In the genomic region with DNA sequence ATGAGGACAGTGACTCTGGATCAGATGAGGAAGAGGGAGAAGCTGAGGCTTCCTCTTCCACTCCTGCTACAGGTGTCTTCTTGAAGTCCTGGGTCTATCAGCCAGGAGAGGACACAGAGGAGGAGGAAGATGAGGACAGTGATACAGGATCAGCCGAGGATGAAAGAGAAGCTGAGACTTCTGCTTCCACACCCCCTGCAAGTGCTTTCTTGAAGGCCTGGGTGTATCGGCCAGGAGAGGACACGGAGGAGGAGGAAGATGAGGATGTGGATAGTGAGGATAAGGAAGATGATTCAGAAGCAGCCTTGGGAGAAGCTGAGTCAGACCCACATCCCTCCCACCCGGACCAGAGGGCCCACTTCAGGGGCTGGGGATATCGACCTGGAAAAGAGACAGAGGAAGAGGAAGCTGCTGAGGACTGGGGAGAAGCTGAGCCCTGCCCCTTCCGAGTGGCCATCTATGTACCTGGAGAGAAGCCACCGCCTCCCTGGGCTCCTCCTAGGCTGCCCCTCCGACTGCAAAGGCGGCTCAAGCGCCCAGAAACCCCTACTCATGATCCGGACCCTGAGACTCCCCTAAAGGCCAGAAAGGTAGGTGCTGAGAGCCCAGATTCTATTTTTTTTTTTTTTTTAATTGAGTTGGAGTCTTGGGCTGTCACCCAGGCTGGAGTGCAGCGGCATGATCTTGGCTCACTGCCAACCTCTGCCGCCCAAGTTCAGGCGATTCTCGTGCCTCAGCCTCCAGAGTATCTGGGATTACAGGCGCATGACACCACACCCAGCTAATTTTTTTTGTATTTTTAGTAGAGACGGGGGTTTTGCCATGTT, we compare ENCODE assay signal across 6 cellular contexts. TPM values are rescaled to one million over a fixed set of nuclear protein-coding genes. Genes with fewer than 3 reads are reported as not detected.
DNase-seq lines count a peak whose midpoint lies in the region; ATAC-seq, FAIRE-seq and TF ChIP-seq lines count a peak whose summit lies in the region.

No MANE protein-coding gene starts in this region.

- peak overlapping the region; percentile 98 to 100 (median 100) for H3K4me3 Mint-ChIP-seq in naive B cell

- ATAC-seq in naive B cell (ENCODE audit: low read depth in 2 of 2) (peak; percentile 0 to 2), HG03280 (IDR thresholded peaks at IDR 0.05; ENCODE audit: unreplicated experiment) (no peak)

- peaks cover 35% of the 10 kb centered on the region for H3K79me2 ChIP-seq in ACC112 (ENCODE audit: control insufficient read depth, insufficient read depth, low read length, unreplicated experiment)

- FAIRE-seq in H54 (lab: Jason Lieb, UNC), result no peak

- H2AFZ ChIP-seq in ACC112 (ENCODE audit: low read length, unreplicated experiment), result no peak overlapping the region

- H3K27ac ChIP-seq in ACC112 (ENCODE audit: low read depth, low read length), result peak overlapping the region; percentile 98
- peak overlapping the region; percentile 98 for H3K27ac ChIP-seq in HL-60 (replicated peaks)

- H3K27ac Mint-ChIP-seq in naive B cell, result peak overlapping the region; percentile 97 to 100 (median 100)

- no peak for TF ChIP-seq POLR2A in H54 (IDR thresholded peaks at IDR 0.05; ENCODE audit: low read depth, low read length)

- H3K27me3 Mint-ChIP-seq in naive B cell, result no peaks in the 10 kb centered on the region

- no peak for TF ChIP-seq CTCF in HL-60 (IDR thresholded peaks at IDR 0.05; ENCODE audit: insufficient read depth, low read length)
- TF ChIP-seq CTCF in astrocyte of the spinal cord (IDR thresholded peaks at IDR 0.05; ENCODE audit: low read depth, low read length), result no peak

- H3K4me1 ChIP-seq in ACC112 (ENCODE audit: control insufficient read depth, insufficient read depth, low read length, unreplicated experiment), result peaks cover 6% of the 10 kb centered on the region

- H3K9me3 Mint-ChIP-seq in naive B cell, result peaks cover 0 to 4% (median 0%) of the 10 kb centered on the region in 7 donors

- H3K36me3 ChIP-seq in ACC112 (ENCODE audit: insufficient read depth, low read length), result peaks cover 28% of the 10 kb centered on the region

- H3K4me1 Mint-ChIP-seq in naive B cell, result peaks cover 45 to 59% (median 46%) of the 10 kb centered on the region in 3 donors

- in situ Hi-C loops in astrocyte of the spinal cord (cut with HindIII; ENCODE audit: low sequenced_read_pairs), result no loop called here

- H3K27me3 ChIP-seq in ACC112 (ENCODE audit: insufficient read depth, low read length), result no peaks in the 10 kb centered on the region
- H3K27me3 ChIP-seq in HL-60 (ENCODE audit: insufficient read depth, poor library complexity, severe bottlenecking), result no peaks in the 10 kb centered on the region

- H3K4me3 ChIP-seq in ACC112 (ENCODE audit: low read depth, low read length) (peak overlapping the region; percentile 87), HL-60 (replicated peaks; ENCODE audit: insufficient read depth, low read length) (peak overlapping the region; percentile 84), astrocyte of the spinal cord (ENCODE audit: low read depth, low read length) (peak overlapping the region; percentile 100)

- DNase-seq in HL-60 (ENCODE audit: low read depth in 1 of 2, low spot score in 1 of 2) (peak; percentile 30 to 88), astrocyte of the spinal cord (ENCODE audit: low read depth, low spot score) (peak; percentile 47), naive B cell (peak; percentile 22), H54 (ENCODE audit: insufficient read length, low spot score) (no peak)

- peaks cover 18 to 33% of the 10 kb centered on the region in 2 donors for H3K36me3 Mint-ChIP-seq in naive B cell

RNA-seq across cellular contexts. Expression of a gene that starts 2.3 kb away (rescaled TPM):
- polyA plus RNA-seq in naive B cell (ENCODE audit: low read depth in 6 of 6), result 100 to 1,000 TPM in 5 of 6 donors, 10 to 100 TPM in 1; 98.9 to 436 (median 172) TPM

RNA-seq across cellular contexts. Expression of a gene that starts 6.1 kb away (rescaled TPM):
- polyA plus RNA-seq in naive B cell (ENCODE audit: low read depth in 6 of 6), result 10 to 100 TPM in 1 of 6 donors, 1 to 10 TPM in 5; 4.4 to 15.3 (median 8.7) TPM

RNA-seq across cellular contexts. Expression of a gene that starts 24.0 kb away (rescaled TPM):
- not detected for polyA plus RNA-seq in naive B cell (ENCODE audit: low read depth in 6 of 6)

RNA-seq across cellular contexts. Expression of a gene that starts 25.6 kb away (rescaled TPM):
- 10 to 100 TPM; 48.8 to 90.6 (median 54.6) TPM for polyA plus RNA-seq in naive B cell (ENCODE audit: low read depth in 6 of 6)

RNA-seq across cellular contexts. Expression of a gene that starts 38.2 kb away (rescaled TPM):
- polyA plus RNA-seq in naive B cell (ENCODE audit: low read depth in 6 of 6), result 1 to 10 TPM in 4 of 6 donors, under 1 TPM in 1, not detected in 1; 1.00 to 3.3 (median 1.4) TPM
